Comparison of ENCODE assay signal across 8 cellular contexts in genomic region chr5:173055983-173056782, GRCh38. TPM values are rescaled to one million over a fixed set of nuclear protein-coding genes. Genes with fewer than 3 reads are reported as not detected.
DNase-seq lines count a peak whose midpoint lies in the region; ATAC-seq and FAIRE-seq lines count a peak whose summit lies in the region.

TSS of gene CREBRF (plus strand) at chr5:173056352. CDS start at chr5:173080776, 24,424 bp downstream.

- DNase-seq in GM18507 (ENCODE audit: extremely low spot score, insufficient read length, low read depth) (peak; percentile 93), NCI-H1930 (lab: John Stamatoyannopoulos, UW) (peak; percentile 80 to 86), anterior cingulate cortex (lab: John Stamatoyannopoulos, UW) (peak; percentile 75 to 98 (median 95)), right cardiac atrium (peak; percentile 99 to 100 (median 99)), pulmonary artery endothelial cell (ENCODE audit: low read depth, low spot score) (peak; percentile 86), urothelium cell line (ENCODE audit: low spot score) (peak; percentile 98)

- FAIRE-seq in GM18507 (lab: Jason Lieb, UNC) (peak; percentile 94), urothelium cell line (lab: Jason Lieb, UNC) (no peak)

- H3K4me1 ChIP-seq in right cardiac atrium (ENCODE audit: control insufficient read depth, insufficient read depth, low read length), result no peaks in the 10 kb centered on the region

- no peaks in the 10 kb centered on the region for H3K9me3 ChIP-seq in right cardiac atrium (ENCODE audit: control insufficient read depth, low read length)

- no peaks in the 10 kb centered on the region for H3K27me3 ChIP-seq in right cardiac atrium (ENCODE audit: control insufficient read depth, insufficient read depth)

- WGBS in right cardiac atrium, result under 1% methylated on average over 74 of the region's 74 CpGs

- H3K4me3 ChIP-seq in right cardiac atrium (ENCODE audit: low read length), result peak within 1 kb of the TSS; percentile 97

- peak within 1 kb of the TSS; percentile 92 for H3K27ac ChIP-seq in right cardiac atrium (ENCODE audit: low read length)

- ATAC-seq in HG02973 (IDR thresholded peaks at IDR 0.05; ENCODE audit: unreplicated experiment), result peak; percentile 68
- ATAC-seq in right cardiac atrium, result peak; percentile 92 to 93

- intact Hi-C loops in T-helper 2 cell treated with Interferon-gamma antibody and Interleukin-4, amounts not matched to agents 100 ng/mL and 5 ng/mL, for 36 hours (cut with micrococcal nuclease), result loop anchor here (1.0 to 10.0 kb wide), 9 partner anchors 21 to 1669 kb away; partner anchors contain the start of genes BNIP1, BOD1, CPEB4 and ERGIC1
- intact Hi-C loops in right cardiac atrium (cut with DNase I), result loop anchor here in 1 of 4 donors (10.0 kb wide), 1 partner anchor 71 kb away; the partner anchor contains the start of gene ATP6V0E1

RNA-seq across cellular contexts. Expression of gene CREBRF, which starts in this region (rescaled TPM):
- total RNA-seq in T-helper 2 cell treated with Interferon-gamma antibody and Interleukin-4, amounts not matched to agents 100 ng/mL and 5 ng/mL, for 36 hours, result 11.3 TPM in 2 replicates
- total RNA-seq in right cardiac atrium (10 to 100 TPM; 14.7 to 29.7 (median 26.2) TPM), pulmonary artery endothelial cell (11.3 and 15.7 TPM in 2 replicates)
- 6.9 TPM for polyA plus RNA-seq in right cardiac atrium

Comparison
In these comparisons a context has a peak if more than half of its experiments do, and no peak if none do; other contexts are left out.
1. Peak in every context shown above with its lines: DNase-seq, ATAC-seq, H3K4me3 ChIP-seq and H3K27ac ChIP-seq.